ENCODE assay signal across 16 cellular contexts in the genomic region with DNA sequence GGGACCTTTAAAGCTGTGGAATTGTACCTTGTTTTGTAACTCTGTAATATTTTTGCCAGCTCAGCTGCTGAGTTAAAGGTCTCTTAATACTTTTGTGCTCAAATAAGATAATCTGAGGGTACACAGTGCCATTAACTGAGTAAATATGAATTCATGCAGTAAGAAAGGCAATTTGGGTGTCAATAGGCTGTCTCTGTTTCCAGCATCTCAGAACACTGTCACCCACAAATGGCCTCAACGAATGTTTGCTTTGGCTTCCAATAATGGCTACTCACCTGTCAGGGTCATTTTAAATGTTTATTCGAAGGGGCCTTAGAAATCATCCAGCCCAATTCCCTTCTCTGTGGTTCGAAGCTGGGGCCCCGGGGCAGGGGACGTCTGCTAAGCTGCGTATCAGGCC.
A peak's percentile ranks its signal among the peaks of the same experiment; 100 is the strongest.
DNase-seq lines count a peak whose midpoint lies in the region; ATAC-seq, FAIRE-seq and TF ChIP-seq lines count a peak whose summit lies in the region.
"Had no signal": no experiment of that assay in that cellular context is flagged by ENCODE, and none has a peak within 500 bp of the region (broad histone marks: within the 10 kb centered on the region; RNA-seq: fewer than 3 reads in every experiment).

No MANE protein-coding gene starts in this region.

- 48 to 71% methylated on average over 6 of the region's 6 CpGs for WGBS in pancreas, 2 donors

- intact Hi-C loops in pancreas (cut with DNase I) = no loop called here

- H3K27ac ChIP-seq in SJCRH30 = peak overlapping the region; percentile 60
- H3K27ac ChIP-seq in pancreas = no peak overlapping the region
- no peak overlapping the region for H3K27ac ChIP-seq in Peyer's patch

- FAIRE-seq in pancreas (lab: Jason Lieb, UNC) = no peak

- TF ChIP-seq CTCF in pancreas (IDR thresholded peaks at IDR 0.05) (no peak), Peyer's patch (IDR thresholded peaks at IDR 0.05) (no peak)

- H3K27me3 ChIP-seq in SJCRH30 (no peaks in the 10 kb centered on the region), pancreas (no peaks in the 10 kb centered on the region), Peyer's patch (no peaks in the 10 kb centered on the region)

- DNase-seq in DMS153 treated with DMSO at 0.1 percent for 48 hours (lab: John Stamatoyannopoulos, UW; ENCODE audit: unreplicated experiment) = peak; percentile 14
- peak; percentile 28 to 55 for DNase-seq in NCI-H1930 (lab: John Stamatoyannopoulos, UW)
- DNase-seq in SJCRH30 = peak; percentile 54 to 66
- no peak for DNase-seq in pancreas
- no peak for DNase-seq in NCI-H524 (lab: John Stamatoyannopoulos, UW)
- no peak for DNase-seq in Peyer's patch
- DNase-seq in OCI-M2 (lab: John Stamatoyannopoulos, UW; ENCODE audit: unreplicated experiment) = no peak
- DNase-seq: CD4-positive, alpha-beta memory T cell; EL; HCEC 1CT; IMR-90; MV-4-11; NCI-H526; SIG-M5; T-helper 2 cell had no signal

- no peak overlapping the region for H3K4me3 ChIP-seq in SJCRH30
- no peak overlapping the region for H3K4me3 ChIP-seq in pancreas
- H3K4me3 ChIP-seq in Peyer's patch = no peak overlapping the region

- H3K4me1 ChIP-seq in SJCRH30 (peaks cover 26% of the 10 kb centered on the region), pancreas (no peaks in the 10 kb centered on the region), Peyer's patch (no peaks in the 10 kb centered on the region)

- no peaks in the 10 kb centered on the region for H3K9me3 ChIP-seq in SJCRH30 (replicated peaks)
- no peaks in the 10 kb centered on the region for H3K9me3 ChIP-seq in pancreas
- no peaks in the 10 kb centered on the region for H3K9me3 ChIP-seq in Peyer's patch

- peak in 3 of 4 donors; percentile 49 to 80 (median 79) for ATAC-seq in pancreas
- no peak for ATAC-seq in GM21528 (IDR thresholded peaks at IDR 0.05; ENCODE audit: low FRiP score, unreplicated experiment)

- H3K36me3 ChIP-seq in SJCRH30 (no peaks in the 10 kb centered on the region; the same call in 1 of the 2 replicates), pancreas (peaks cover 0 to 10% (median 7%) of the 10 kb centered on the region in 3 donors), Peyer's patch (peaks cover 0 to 56% (median 0%) of the 10 kb centered on the region in 3 donors)

- TF ChIP-seq POLR2A in Peyer's patch (IDR thresholded peaks at IDR 0.05) = no peak

Comparison
In these comparisons a context has a peak if more than half of its experiments do, and no peak if none do; other contexts are left out.
1. DNase-seq: peak in DMS153 treated with DMSO at 0.1 percent for 48 hours (single experiment), NCI-H1930 (2 of 2) and SJCRH30 (2 of 2); none in pancreas (0 of 6), NCI-H524 (0 of 2), Peyer's patch (0 of 3) and OCI-M2 (single experiment).